In the genomic region with DNA sequence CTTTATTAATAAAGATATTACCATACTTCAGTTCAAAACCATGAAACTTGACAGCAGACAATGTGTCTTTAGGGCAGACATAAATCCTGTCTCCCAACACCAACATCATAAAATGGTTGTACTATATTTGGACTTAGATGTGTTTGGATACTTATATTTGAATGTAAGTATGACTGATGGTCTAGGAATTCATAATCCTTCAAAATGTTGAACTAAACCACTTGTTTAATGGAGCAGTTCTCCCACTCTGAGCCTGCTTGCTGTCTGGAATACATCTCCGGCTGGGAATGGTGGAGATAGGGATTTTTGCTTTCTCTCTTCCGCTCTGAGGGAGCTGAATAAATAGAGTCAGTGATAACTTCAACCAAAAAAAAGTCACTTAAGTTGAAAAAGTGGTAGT, we compare ENCODE assay signal across 21 cellular contexts. TPM values are rescaled to one million over a fixed set of nuclear protein-coding genes. Genes with fewer than 3 reads are reported as not detected.
A peak's percentile ranks its signal among the peaks of the same experiment; 100 is the strongest.
DNase-seq lines count a peak whose midpoint lies in the region; ATAC-seq and TF ChIP-seq lines count a peak whose summit lies in the region.
"Had no signal": no experiment of that assay in that cellular context is flagged by ENCODE, and none has a peak within 500 bp of the region (broad histone marks: within the 10 kb centered on the region; RNA-seq: fewer than 3 reads in every experiment).

No MANE protein-coding gene starts in this region.

- CTCF ChIA-PET in Calu3 (lab: Charles Lee), result no interaction called here

- no peak overlapping the region for H2BK12ac ChIP-seq in mesenchymal stem cell (ENCODE audit: low read length in 2 of 2)

- no peak overlapping the region for H4K91ac ChIP-seq in mesenchymal stem cell (ENCODE audit: low read length)

- H3K14ac ChIP-seq in mesenchymal stem cell (ENCODE audit: low read length in 2 of 2), result no peak overlapping the region

- H3K18ac ChIP-seq in mesenchymal stem cell (ENCODE audit: low read depth in 1 of 2, low read length in 2 of 2), result no peak overlapping the region

- H3K4ac ChIP-seq in mesenchymal stem cell (ENCODE audit: low read depth in 1 of 2, low read length in 2 of 2), result no peak overlapping the region

- peaks cover 97% of the 10 kb centered on the region for H3K79me2 ChIP-seq in ACC112 (ENCODE audit: control insufficient read depth, insufficient read depth, low read length, unreplicated experiment)

- TF ChIP-seq CTCF in choroid plexus epithelial cell (conservative IDR thresholded peaks at IDR 0.05; ENCODE audit: low read depth, low read length), result no peak
- no peak for TF ChIP-seq CTCF in Calu3 (IDR thresholded peaks at IDR 0.05; ENCODE audit: unreplicated experiment)

- intact Hi-C loops in Calu3 (cut with micrococcal nuclease; ENCODE audit: unreplicated experiment), result no loop called here

- 33% methylated on average over 1 of the region's 2 CpGs for WGBS in mesenchymal stem cell

- H3K36me3 Mint-ChIP-seq in Calu3 (ENCODE audit: insufficient read depth, unreplicated experiment), result no peaks in the 10 kb centered on the region
- H3K36me3 Mint-ChIP-seq: activated CD4-positive, alpha-beta memory T cell treated with anti-CD3 and anti-CD28 coated beads for 36 hours had no signal

- H3K4me1 ChIP-seq in ACC112 (ENCODE audit: control insufficient read depth, insufficient read depth, low read length, unreplicated experiment) (peaks cover 73% of the 10 kb centered on the region), mesenchymal stem cell (ENCODE audit: control insufficient read depth, insufficient read depth, low read depth, low read length) (peaks cover 20% of the 10 kb centered on the region)
- H3K4me1 ChIP-seq: adrenal gland, Caco-2 had no signal

- no peak overlapping the region for H3K4me3 Mint-ChIP-seq in Calu3 (ENCODE audit: low read depth, unreplicated experiment)
- H3K4me3 Mint-ChIP-seq: activated B cell treated with CpG ODN at 0.5 μM for 24 hours; activated CD4-positive, alpha-beta memory T cell treated with anti-CD3 and anti-CD28 coated beads for 36 hours; type B pancreatic cell had no signal

- H3K4me1 Mint-ChIP-seq in Calu3 (ENCODE audit: low read depth, unreplicated experiment), result no peaks in the 10 kb centered on the region
- H3K4me1 Mint-ChIP-seq: activated B cell treated with CpG ODN at 0.5 μM for 24 hours had no signal

- H3K4me2 ChIP-seq in mesenchymal stem cell (ENCODE audit: low read length, poor library complexity, severe bottlenecking), result no peak overlapping the region

- H3K36me3 ChIP-seq in ACC112 (ENCODE audit: insufficient read depth, low read length) (peaks cover 31% of the 10 kb centered on the region), mesenchymal stem cell (ENCODE audit: control insufficient read depth in 1 of 2, insufficient read depth in 2 of 2, low read depth in 1 of 2, low read length in 2 of 2) (peaks cover 7 to 66% of the 10 kb centered on the region in 2 experiments)
- H3K36me3 ChIP-seq: adrenal gland, lower lobe of right lung, stomach had no signal

- no TSS peak for BruUV-seq in Calu3 (replicated peaks; lab: Mats Ljungman, UMichigan)

- peak overlapping the region; percentile 34 for H3K9ac ChIP-seq in mesenchymal stem cell (ENCODE audit: low read length)

- H3K9me3 ChIP-seq in mesenchymal stem cell (ENCODE audit: control insufficient read depth, low read length), result no peaks in the 10 kb centered on the region
- H3K9me3 ChIP-seq: adrenal gland, Caco-2, lower lobe of right lung, stomach had no signal

- H2AFZ ChIP-seq in ACC112 (ENCODE audit: low read length, unreplicated experiment) (no peak overlapping the region), mesenchymal stem cell (ENCODE audit: low read depth, low read length) (no peak overlapping the region)

- H2BK5ac ChIP-seq in mesenchymal stem cell (ENCODE audit: low read depth, low read length, poor library complexity, severe bottlenecking), result no peak overlapping the region

- H3K23ac ChIP-seq in mesenchymal stem cell (ENCODE audit: low read length in 2 of 2), result no peak overlapping the region

- H3K27me3 Mint-ChIP-seq in Calu3 (ENCODE audit: unreplicated experiment), result no peaks in the 10 kb centered on the region
- H3K27me3 Mint-ChIP-seq: activated B cell treated with CpG ODN at 0.5 μM for 24 hours; activated CD4-positive, alpha-beta memory T cell treated with anti-CD3 and anti-CD28 coated beads for 36 hours had no signal

- no peak overlapping the region for H3K27ac Mint-ChIP-seq in Calu3 (ENCODE audit: unreplicated experiment)
- H3K27ac Mint-ChIP-seq: activated B cell treated with CpG ODN at 0.5 μM for 24 hours; activated CD4-positive, alpha-beta memory T cell treated with anti-CD3 and anti-CD28 coated beads for 36 hours; type B pancreatic cell had no signal

- ATAC-seq in GM19035 (IDR thresholded peaks at IDR 0.05; ENCODE audit: unreplicated experiment) (no peak), HG03571 (IDR thresholded peaks at IDR 0.05; ENCODE audit: unreplicated experiment) (no peak)
- ATAC-seq: lower lobe of right lung had no signal

- H2BK120ac ChIP-seq in mesenchymal stem cell (ENCODE audit: low read depth, low read length), result no peak overlapping the region

- H3K9me3 Mint-ChIP-seq in Calu3 (ENCODE audit: low read depth, unreplicated experiment), result no peaks in the 10 kb centered on the region
- H3K9me3 Mint-ChIP-seq: activated B cell treated with CpG ODN at 0.5 μM for 24 hours; activated CD4-positive, alpha-beta memory T cell treated with anti-CD3 and anti-CD28 coated beads for 36 hours; type B pancreatic cell had no signal

- no peak overlapping the region for H2AK5ac ChIP-seq in mesenchymal stem cell (ENCODE audit: low read length, severe bottlenecking)

- peaks cover 10% of the 10 kb centered on the region for H3K79me1 ChIP-seq in mesenchymal stem cell (replicated peaks; ENCODE audit: low read length, poor library complexity, severe bottlenecking)

- H3K4me3 ChIP-seq in ACC112 (ENCODE audit: low read depth, low read length) (peak overlapping the region; percentile 13; the same call in 1 of the 2 replicates), choroid plexus epithelial cell (ENCODE audit: low read depth, low read length) (no peak overlapping the region), mesenchymal stem cell (ENCODE audit: insufficient read depth in 1 of 2, low read depth in 1 of 2, low read length in 2 of 2) (no peak overlapping the region)
- H3K4me3 ChIP-seq: adrenal gland, lower lobe of right lung, stomach had no signal

- DNase-seq in RPMI7951 (ENCODE audit: low read depth) (peak; percentile 55), choroid plexus epithelial cell (ENCODE audit: low read depth) (peak; percentile 54), mesenchymal stem cell (peak; percentile 83), GM19238 (ENCODE audit: insufficient read length, low spot score) (no peak), Calu3 (no peak)
- DNase-seq: activated B cell treated with CpG ODN at 0.5 μM for 24 hours; activated CD4-positive, alpha-beta memory T cell treated with anti-CD3 and anti-CD28 coated beads for 36 hours; activated effector memory CD4-positive, alpha-beta T cell treated with anti-CD3 and anti-CD28 coated beads, Interleukin-2, amount 50 U/mL, for 16 hours; adrenal gland; Caco-2; central memory CD4-positive, alpha-beta T cell; KG1; lower lobe of right lung; NCI-H146; NCI-H510A treated with DMSO at 0.1 percent for 48 hours; stimulated activated CD4-positive, alpha-beta T cell treated with anti-CD3 and anti-CD28 coated beads, Interleukin-12 subunit alpha, Interleukin-12 subunit beta, amount 100 ng/mL, for 4 hours; stomach had no signal

- no peak overlapping the region for H2BK15ac ChIP-seq in mesenchymal stem cell (ENCODE audit: low read depth, poor library complexity, severe bottlenecking)

- peak overlapping the region; percentile 49 for H3K27ac ChIP-seq in ACC112 (ENCODE audit: low read depth, low read length)
- H3K27ac ChIP-seq in mesenchymal stem cell (ENCODE audit: low read length, poor library complexity, severe bottlenecking), result peak overlapping the region; percentile 51
- H3K27ac ChIP-seq: adrenal gland, lower lobe of right lung, stomach had no signal

- H4K8ac ChIP-seq in mesenchymal stem cell (ENCODE audit: low read length), result no peak overlapping the region

- no peaks in the 10 kb centered on the region for H3K27me3 ChIP-seq in ACC112 (ENCODE audit: insufficient read depth, low read length)
- H3K27me3 ChIP-seq in mesenchymal stem cell (ENCODE audit: control insufficient read depth in 1 of 2, insufficient read depth in 1 of 2, low read length in 2 of 2), result no peaks in the 10 kb centered on the region
- H3K27me3 ChIP-seq: adrenal gland, stomach had no signal

RNA-seq across cellular contexts. Expression of a gene that starts 10.6 kb away (rescaled TPM):
- 194 and 208 TPM in 2 replicates for total RNA-seq in RPMI7951 (2014; rRNA removed; shearing (Covaris generic))
- 170 TPM for polyA plus RNA-seq in mesenchymal stem cell (2013, experiment 1 of 2)
- polyA plus RNA-seq in mesenchymal stem cell (2013, experiment 2 of 2), result 151 TPM
- 0.93 and 1.1 TPM in 2 replicates for total RNA-seq in Calu3 (2022)

Comparison
In these comparisons a context has a peak if more than half of its experiments do, and no peak if none do; other contexts are left out.
1. DNase-seq: peak in RPMI7951 (single experiment), choroid plexus epithelial cell (single experiment) and mesenchymal stem cell (single experiment); none in GM19238 (single experiment) and Calu3 (single experiment).
2. RNA of a gene that starts 10.6 kb away (total RNA-seq): 194 to 208 TPM in RPMI7951; 0.93 to 1.1 TPM in Calu3; every median in the first group is over 10 times any median in the second.